ENCODE assay signal across 31 cellular contexts in genomic region chr21:26782349-26782748, GRCh38.
DNase-seq lines count a peak whose midpoint lies in the region; ATAC-seq and TF ChIP-seq lines count a peak whose summit lies in the region.
"Had no signal": no experiment of that assay in that cellular context is flagged by ENCODE, and none has a peak within 500 bp of the region (broad histone marks: within the 10 kb centered on the region; RNA-seq: fewer than 3 reads in every experiment).

No MANE protein-coding gene starts in this region.

- H3K27ac ChIP-seq in adrenal gland, result peak overlapping the region in 4 of 5 donors; percentile 29 to 78 (median 66)
- H3K27ac ChIP-seq in heart right ventricle, result peak overlapping the region; percentile 1 to 71 (median 36)
- H3K27ac ChIP-seq in ovary, result peak overlapping the region; percentile 39 to 70
- H3K27ac ChIP-seq in subcutaneous abdominal adipose tissue (ENCODE audit: low read depth, low read length), result peak overlapping the region; percentile 77
- H3K27ac ChIP-seq: A549, RWPE1 had no signal

- TF ChIP-seq CTCF in adrenal gland (IDR thresholded peaks at IDR 0.05) (no peak), heart right ventricle (IDR thresholded peaks at IDR 0.05) (no peak), ovary (IDR thresholded peaks at IDR 0.05) (no peak), GM13977 (IDR thresholded peaks at IDR 0.05; ENCODE audit: extremely low read depth, insufficient read depth, missing control alignments) (no peak)

- no peaks in the 10 kb centered on the region for H3K4me1 ChIP-seq in adrenal gland (replicated peaks in 1 of 2)
- peaks cover 0 to 46% (median 20%) of the 10 kb centered on the region in 9 donors for H3K4me1 ChIP-seq in heart right ventricle
- H3K4me1 ChIP-seq in ovary (ENCODE audit: insufficient read depth), result peaks cover 10% of the 10 kb centered on the region
- H3K4me1 ChIP-seq in subcutaneous abdominal adipose tissue (ENCODE audit: control insufficient read depth in 5 of 5, insufficient read depth in 5 of 5, low read length in 5 of 5), result peaks cover 2 to 23% (median 13%) of the 10 kb centered on the region in 5 donors
- H3K4me1 ChIP-seq: A549 had no signal

- H3K36me3 Mint-ChIP-seq in activated CD8-positive, alpha-beta memory T cell treated with anti-CD3 and anti-CD28 coated beads, Interleukin-2, amount 10 ng/mL, durations not matched to agents 7 days and 5 days, result no peaks in the 10 kb centered on the region
- H3K36me3 Mint-ChIP-seq: activated CD4-positive, alpha-beta memory T cell treated with anti-CD3 and anti-CD28 coated beads for 36 hours; activated naive CD4-positive, alpha-beta T cell treated with anti-CD3 and anti-CD28 coated beads, Interleukin-2, amount 50 U/mL, for 72 hours; CD4-positive, alpha-beta memory T cell; stimulated activated memory B cell treated with anti-CD40 and anti-IgM and Interleukin-4, amounts not matched to agents 10 μg/mL and 1 μg/mL and 100 μg/mL, for 72 hours had no signal

- H3K36me3 ChIP-seq in adrenal gland (replicated peaks in 1 of 2) (no peaks in the 10 kb centered on the region), heart right ventricle (no peaks in the 10 kb centered on the region), ovary (no peaks in the 10 kb centered on the region), subcutaneous abdominal adipose tissue (ENCODE audit: control insufficient read depth in 5 of 5, insufficient read depth in 5 of 5, low read length in 5 of 5) (no peaks in the 10 kb centered on the region)
- H3K36me3 ChIP-seq: tibial nerve had no signal

- H3K9ac ChIP-seq in subcutaneous abdominal adipose tissue (ENCODE audit: low read length in 5 of 5), result no peak overlapping the region

- no peaks in the 10 kb centered on the region for H3K4me1 Mint-ChIP-seq in activated CD8-positive, alpha-beta memory T cell treated with anti-CD3 and anti-CD28 coated beads, Interleukin-2, amount 10 ng/mL, durations not matched to agents 7 days and 5 days
- H3K4me1 Mint-ChIP-seq: activated T-helper 17 cell treated with anti-CD3 and anti-CD28 coated beads, Interleukin-2, amount 50 U/mL, for 72 hours; CD4-positive, alpha-beta memory T cell; stimulated activated memory B cell treated with anti-CD40 and anti-IgM and Interleukin-4, amounts not matched to agents 10 μg/mL and 1 μg/mL and 100 μg/mL, for 72 hours; T-helper 17 cell had no signal

- ATAC-seq in heart right ventricle (peak in 7 of 8 donors; percentile 43 to 73 (median 63)), HG03354 (IDR thresholded peaks at IDR 0.05; ENCODE audit: poor library complexity, severe bottlenecking, unreplicated experiment) (no peak)
- no peak for ATAC-seq in activated CD8-positive, alpha-beta memory T cell treated with anti-CD3 and anti-CD28 coated beads, Interleukin-2, amount 10 ng/mL, durations not matched to agents 7 days and 5 days
- ATAC-seq: A549; activated CD4-positive, CD25-positive, alpha-beta regulatory T cell treated with anti-CD3 and anti-CD28 coated beads, Interleukin-2, amount 50 U/mL, for 24 hours; activated naive CD4-positive, alpha-beta T cell treated with anti-CD3 and anti-CD28 coated beads, Interleukin-2, amount 50 U/mL, for 72 hours; activated T-helper 17 cell treated with anti-CD3 and anti-CD28 coated beads, Interleukin-2, amount 50 U/mL, for 72 hours; GM12878; SK-N-SH treated with all-trans-retinoic acid at 6 μM for 48 hours; stimulated activated memory B cell treated with anti-CD40 and anti-IgM and Interleukin-4, amounts not matched to agents 10 μg/mL and 1 μg/mL and 100 μg/mL, for 72 hours; T-helper 17 cell had no signal

- no peak overlapping the region for H3K4me3 Mint-ChIP-seq in activated CD8-positive, alpha-beta memory T cell treated with anti-CD3 and anti-CD28 coated beads, Interleukin-2, amount 10 ng/mL, durations not matched to agents 7 days and 5 days
- H3K4me3 Mint-ChIP-seq: activated CD4-positive, alpha-beta memory T cell treated with anti-CD3 and anti-CD28 coated beads for 36 hours; activated T-helper 17 cell treated with anti-CD3 and anti-CD28 coated beads, Interleukin-2, amount 50 U/mL, for 72 hours; CD4-positive, alpha-beta memory T cell; stimulated activated memory B cell treated with anti-CD40 and anti-IgM and Interleukin-4, amounts not matched to agents 10 μg/mL and 1 μg/mL and 100 μg/mL, for 72 hours; T-helper 17 cell had no signal

- TF ChIP-seq EP300 in ovary (IDR thresholded peaks at IDR 0.05), result no peak

- no peaks in the 10 kb centered on the region for H3K27me3 Mint-ChIP-seq in activated CD8-positive, alpha-beta memory T cell treated with anti-CD3 and anti-CD28 coated beads, Interleukin-2, amount 10 ng/mL, durations not matched to agents 7 days and 5 days
- H3K27me3 Mint-ChIP-seq: stimulated activated memory B cell treated with anti-CD40 and anti-IgM and Interleukin-4, amounts not matched to agents 10 μg/mL and 1 μg/mL and 100 μg/mL, for 72 hours; T-helper 17 cell had no signal

- CTCF ChIA-PET in activated CD8-positive, alpha-beta memory T cell treated with anti-CD3 and anti-CD28 coated beads, Interleukin-2, amount 10 ng/mL, durations not matched to agents 7 days and 5 days (lab: Charles Lee), result no interaction called here

- no peak overlapping the region for H3K27ac Mint-ChIP-seq in activated CD8-positive, alpha-beta memory T cell treated with anti-CD3 and anti-CD28 coated beads, Interleukin-2, amount 10 ng/mL, durations not matched to agents 7 days and 5 days
- H3K27ac Mint-ChIP-seq: activated CD4-positive, alpha-beta memory T cell treated with anti-CD3 and anti-CD28 coated beads for 36 hours; activated naive CD4-positive, alpha-beta T cell treated with anti-CD3 and anti-CD28 coated beads, Interleukin-2, amount 50 U/mL, for 72 hours; activated T-helper 17 cell treated with anti-CD3 and anti-CD28 coated beads, Interleukin-2, amount 50 U/mL, for 72 hours; CD4-positive, alpha-beta memory T cell; stimulated activated memory B cell treated with anti-CD40 and anti-IgM and Interleukin-4, amounts not matched to agents 10 μg/mL and 1 μg/mL and 100 μg/mL, for 72 hours; T-helper 17 cell had no signal

- H3K9me3 Mint-ChIP-seq in activated CD8-positive, alpha-beta memory T cell treated with anti-CD3 and anti-CD28 coated beads, Interleukin-2, amount 10 ng/mL, durations not matched to agents 7 days and 5 days (ENCODE audit: low read depth), result no peaks in the 10 kb centered on the region
- H3K9me3 Mint-ChIP-seq: activated CD4-positive, alpha-beta memory T cell treated with anti-CD3 and anti-CD28 coated beads for 36 hours; activated naive CD4-positive, alpha-beta T cell treated with anti-CD3 and anti-CD28 coated beads, Interleukin-2, amount 50 U/mL, for 72 hours; activated T-helper 17 cell treated with anti-CD3 and anti-CD28 coated beads, Interleukin-2, amount 50 U/mL, for 72 hours; stimulated activated memory B cell treated with anti-CD40 and anti-IgM and Interleukin-4, amounts not matched to agents 10 μg/mL and 1 μg/mL and 100 μg/mL, for 72 hours had no signal

- DNase-seq in adrenal gland (no peak), heart right ventricle (peak in 1 of 2 donors; percentile 29), ovary (no peak), GM13977 (ENCODE audit: low spot score) (no peak), hepatic stellate cell (ENCODE audit: low spot score) (no peak)
- DNase-seq in activated CD8-positive, alpha-beta memory T cell treated with anti-CD3 and anti-CD28 coated beads, Interleukin-2, amount 10 ng/mL, durations not matched to agents 7 days and 5 days, result no peak
- DNase-seq: activated CD4-positive, alpha-beta memory T cell treated with anti-CD3 and anti-CD28 coated beads for 36 hours; activated CD8-positive, alpha-beta memory T cell treated with anti-CD3 and anti-CD28 coated beads, Interleukin-2, amount 50 U/mL, for 48 hours; CD4-positive, alpha-beta memory T cell; dorsolateral prefrontal cortex; glutamatergic neuron; H7; IMR-90; kidney glomerular epithelial cell; mammary epithelial cell; NCI-H1048; NCI-H1694 treated with DMSO at 0.1 percent for 48 hours; NCI-H510A; stimulated activated CD4-positive, alpha-beta T cell treated with anti-CD3 and anti-CD28 coated beads, Interleukin-4, amount 100 ng/mL, for 4 hours; T-helper 17 cell had no signal

- H3K27me3 ChIP-seq in adrenal gland (no peaks in the 10 kb centered on the region), heart right ventricle (no peaks in the 10 kb centered on the region), ovary (no peaks in the 10 kb centered on the region), subcutaneous abdominal adipose tissue (ENCODE audit: control insufficient read depth in 5 of 5, insufficient read depth in 4 of 5, low read length in 5 of 5) (no peaks in the 10 kb centered on the region)
- H3K27me3 ChIP-seq: dorsolateral prefrontal cortex, tibial nerve had no signal

- H3K4me3 ChIP-seq in adrenal gland (no peak overlapping the region), heart right ventricle (no peak overlapping the region), ovary (no peak overlapping the region), subcutaneous abdominal adipose tissue (ENCODE audit: low read depth in 1 of 5, low read length in 5 of 5) (no peak overlapping the region)
- H3K4me3 ChIP-seq: A549, dorsolateral prefrontal cortex, GM12878, tibial nerve had no signal

- no peak for TF ChIP-seq POLR2A in adrenal gland (IDR thresholded peaks at IDR 0.05)
- no peak for TF ChIP-seq POLR2A in ovary (IDR thresholded peaks at IDR 0.05)

- in situ Hi-C loops in GM13977 (cut with MboI; ENCODE audit: low pct_unique_long_range_greater_than_20kb, low sequenced_read_pairs, unreplicated experiment), result no loop called here

- H3K9me3 ChIP-seq in adrenal gland (replicated peaks in 1 of 3) (no peaks in the 10 kb centered on the region), heart right ventricle (peaks cover 0 to 8% (median 0%) of the 10 kb centered on the region in 11 donors), ovary (no peaks in the 10 kb centered on the region), subcutaneous abdominal adipose tissue (ENCODE audit: control insufficient read depth in 5 of 5, low read length in 5 of 5) (no peaks in the 10 kb centered on the region)
- H3K9me3 ChIP-seq: A549, tibial nerve had no signal

- intact Hi-C loops in adrenal gland (cut with DNase I), result no loop called here
- intact Hi-C loops in heart right ventricle (cut with DNase I), result no loop called here
- intact Hi-C loops in ovary (cut with DNase I), result no loop called here

- WGBS in adrenal gland, 4 donors, result 80 to 91% (median 82%) methylated on average over 3 of the region's 3 CpGs
- 61 to 69% methylated on average over 3 of the region's 3 CpGs for WGBS in heart right ventricle, 2 donors
- 66 to 92% (median 78%) methylated on average over 3 of the region's 3 CpGs for WGBS in ovary, 3 donors

Comparison
In these comparisons a context has a peak if more than half of its experiments do, and no peak if none do; other contexts are left out.
1. ATAC-seq: peak in heart right ventricle (7 of 8); none in activated CD8-positive, alpha-beta memory T cell treated with anti-CD3 and anti-CD28 coated beads, Interleukin-2, amount 10 ng/mL, durations not matched to agents 7 days and 5 days (single experiment) and HG03354 (single experiment).
2. Peak in every context shown above with its lines, with median percentiles within 50 percentile points of each other: H3K27ac ChIP-seq.